Comparison of ENCODE assay signal across 22 cellular contexts in the genomic region with DNA sequence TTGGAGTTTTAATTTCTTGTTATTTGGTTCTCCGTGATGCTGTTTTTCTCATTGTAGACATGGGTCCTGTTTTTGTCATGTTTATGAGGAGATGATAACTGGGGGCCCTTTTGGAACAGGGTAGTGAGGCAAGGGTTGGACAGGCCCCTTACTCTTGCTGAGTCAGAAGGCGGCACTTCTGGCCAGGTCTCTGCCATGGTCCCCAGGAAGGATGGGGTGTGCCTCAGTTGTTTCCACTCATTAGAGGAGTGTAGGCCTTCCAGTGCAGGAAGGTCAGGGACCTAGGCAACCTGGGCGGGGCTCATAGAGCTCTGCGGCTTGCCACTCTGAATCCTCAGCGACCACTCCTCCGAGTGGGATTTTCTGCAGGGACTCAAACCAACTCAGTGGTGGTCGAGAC.
DNase-seq lines count a peak whose midpoint lies in the region; ATAC-seq and TF ChIP-seq lines count a peak whose summit lies in the region.
"Had no signal": no experiment of that assay in that cellular context is flagged by ENCODE, and none has a peak within 500 bp of the region (broad histone marks: within the 10 kb centered on the region; RNA-seq: fewer than 3 reads in every experiment).

No MANE protein-coding gene starts in this region.

- H3K27me3 Mint-ChIP-seq in Calu3 (ENCODE audit: unreplicated experiment) (no peaks in the 10 kb centered on the region), nephron progenitor cell (ENCODE audit: low read depth, poor library complexity) (no peaks in the 10 kb centered on the region)
- H3K27me3 Mint-ChIP-seq: activated naive CD4-positive, alpha-beta T cell treated with anti-CD3 and anti-CD28 coated beads, Interleukin-2, amount 10 ng/mL, durations not matched to agents 7 days and 5 days; memory B cell; stimulated activated naive CD8-positive, alpha-beta T cell treated with anti-CD3 and anti-CD28 coated beads, Interleukin-15, amount 100 ng/mL, for 72 hours had no signal

- H3K27ac Mint-ChIP-seq in Calu3 (ENCODE audit: unreplicated experiment) (peak overlapping the region; percentile 23), nephron progenitor cell (peak overlapping the region; percentile 86)
- H3K27ac Mint-ChIP-seq: activated naive CD4-positive, alpha-beta T cell treated with anti-CD3 and anti-CD28 coated beads, Interleukin-2, amount 10 ng/mL, durations not matched to agents 7 days and 5 days; memory B cell; natural killer cell; stimulated activated naive CD8-positive, alpha-beta T cell treated with anti-CD3 and anti-CD28 coated beads, Interleukin-15, amount 100 ng/mL, for 72 hours had no signal

- H3K27me3 ChIP-seq in RWPE2 (ENCODE audit: insufficient read depth, poor library complexity, severe bottlenecking): no peaks in the 10 kb centered on the region
- H3K27me3 ChIP-seq: transverse colon had no signal

- H3K4me1 ChIP-seq in RWPE2 (ENCODE audit: insufficient read depth, poor library complexity, severe bottlenecking): peaks cover 22% of the 10 kb centered on the region
- no peaks in the 10 kb centered on the region for H3K4me1 ChIP-seq in mucosa of descending colon (ENCODE audit: low read depth)
- H3K4me1 ChIP-seq: transverse colon had no signal

- peaks cover 81% of the 10 kb centered on the region for H3K36me3 ChIP-seq in RWPE2 (ENCODE audit: low read depth)
- no peaks in the 10 kb centered on the region for H3K36me3 ChIP-seq in mucosa of descending colon (ENCODE audit: low read depth)

- intact Hi-C loops in Calu3 (cut with micrococcal nuclease; ENCODE audit: unreplicated experiment): loop anchor here (10.0 kb wide), 1 partner anchor 244 kb away; no protein-coding TSS in a partner anchor
- intact Hi-C loops in mucosa of descending colon (cut with DNase I, micrococcal nuclease): no loop called here

- CTCF ChIA-PET in Calu3 (lab: Charles Lee): no interaction called here

- BruUV-seq in Calu3 (replicated peaks; lab: Mats Ljungman, UMichigan): no TSS peak

- H3K9me3 ChIP-seq in RWPE2 (ENCODE audit: severe bottlenecking) (no peaks in the 10 kb centered on the region), mucosa of descending colon (no peaks in the 10 kb centered on the region)
- H3K9me3 ChIP-seq: psoas muscle, transverse colon had no signal

- H3K4me3 ChIP-seq in RWPE2 (ENCODE audit: severe bottlenecking): no peak overlapping the region
- H3K4me3 ChIP-seq in mucosa of descending colon: no peak overlapping the region
- H3K4me3 ChIP-seq: GM12878, psoas muscle, transverse colon had no signal

- DNase-seq in Calu3 (no peak), RWPE2 (ENCODE audit: low spot score) (no peak), nephron progenitor cell (no peak), AG08395 (ENCODE audit: low spot score) (no peak), hypothalamus (lab: John Stamatoyannopoulos, UW) (no peak), mucosa of descending colon (no peak), NCI-H774 (lab: John Stamatoyannopoulos, UW) (no peak)
- DNase-seq: activated CD4-positive, CD25-positive, alpha-beta regulatory T cell treated with anti-CD3 and anti-CD28 coated beads, Interleukin-2, amount 50 U/mL, for 72 hours; activated naive CD4-positive, alpha-beta T cell treated with anti-CD3 and anti-CD28 coated beads, Interleukin-2, amount 10 ng/mL, durations not matched to agents 7 days and 5 days; activated T-cell treated with anti-CD3 and anti-CD28 coated beads, Interleukin-2, amount 50 U/mL, for 48 hours; aorta; KG1; natural killer cell; NCI-H187; psoas muscle; stimulated activated CD4-positive, alpha-beta T cell treated with anti-CD3 and anti-CD28 coated beads, Interleukin-4, amount 100 ng/mL, for 4 hours; stimulated activated naive CD8-positive, alpha-beta T cell treated with anti-CD3 and anti-CD28 coated beads, Interleukin-15, amount 100 ng/mL, for 72 hours; transverse colon had no signal

- H3K27ac ChIP-seq in RWPE2 (ENCODE audit: poor library complexity, severe bottlenecking): peak overlapping the region; percentile 50
- H3K27ac ChIP-seq: psoas muscle, transverse colon had no signal

- no peak for ATAC-seq in RWPE2 (ENCODE audit: low read depth)
- peak; percentile 22 for ATAC-seq in esophagus mucosa
- ATAC-seq in mucosa of descending colon: no peak
- ATAC-seq: GM12878; natural killer cell; Panc1; stimulated activated naive CD8-positive, alpha-beta T cell treated with anti-CD3 and anti-CD28 coated beads, Interleukin-15, amount 100 ng/mL, for 72 hours had no signal

- H3K9me3 Mint-ChIP-seq in Calu3 (ENCODE audit: low read depth, unreplicated experiment): no peaks in the 10 kb centered on the region
- H3K9me3 Mint-ChIP-seq in nephron progenitor cell: no peaks in the 10 kb centered on the region
- H3K9me3 Mint-ChIP-seq: activated naive CD4-positive, alpha-beta T cell treated with anti-CD3 and anti-CD28 coated beads, Interleukin-2, amount 10 ng/mL, durations not matched to agents 7 days and 5 days; memory B cell; natural killer cell; stimulated activated naive CD8-positive, alpha-beta T cell treated with anti-CD3 and anti-CD28 coated beads, Interleukin-15, amount 100 ng/mL, for 72 hours had no signal

- H3K4me3 Mint-ChIP-seq in Calu3 (ENCODE audit: low read depth, unreplicated experiment) (no peak overlapping the region), nephron progenitor cell (no peak overlapping the region)
- H3K4me3 Mint-ChIP-seq: activated naive CD4-positive, alpha-beta T cell treated with anti-CD3 and anti-CD28 coated beads, Interleukin-2, amount 10 ng/mL, durations not matched to agents 7 days and 5 days; memory B cell; natural killer cell; stimulated activated naive CD8-positive, alpha-beta T cell treated with anti-CD3 and anti-CD28 coated beads, Interleukin-15, amount 100 ng/mL, for 72 hours had no signal

- H3K36me3 Mint-ChIP-seq in Calu3 (ENCODE audit: insufficient read depth, unreplicated experiment) (peaks cover 17% of the 10 kb centered on the region), nephron progenitor cell (ENCODE audit: low read depth) (peaks cover 52% of the 10 kb centered on the region)
- H3K36me3 Mint-ChIP-seq: natural killer cell had no signal

- TF ChIP-seq CTCF in Calu3 (IDR thresholded peaks at IDR 0.05; ENCODE audit: unreplicated experiment): no peak
- TF ChIP-seq CTCF in RWPE2 (IDR thresholded peaks at IDR 0.05; ENCODE audit: poor library complexity, severe bottlenecking): no peak
- no peak for TF ChIP-seq CTCF in nephron progenitor cell (IDR thresholded peaks at IDR 0.05)
- TF ChIP-seq CTCF in mucosa of descending colon (IDR thresholded peaks at IDR 0.05): no peak

- H3K4me1 Mint-ChIP-seq in Calu3 (ENCODE audit: low read depth, unreplicated experiment) (no peaks in the 10 kb centered on the region), nephron progenitor cell (peaks cover 35% of the 10 kb centered on the region)
- H3K4me1 Mint-ChIP-seq: activated naive CD4-positive, alpha-beta T cell treated with anti-CD3 and anti-CD28 coated beads, Interleukin-2, amount 10 ng/mL, durations not matched to agents 7 days and 5 days; memory B cell; natural killer cell; stimulated activated naive CD8-positive, alpha-beta T cell treated with anti-CD3 and anti-CD28 coated beads, Interleukin-15, amount 100 ng/mL, for 72 hours had no signal
